8 cellular contexts compared by ENCODE assay signal in the genomic region with DNA sequence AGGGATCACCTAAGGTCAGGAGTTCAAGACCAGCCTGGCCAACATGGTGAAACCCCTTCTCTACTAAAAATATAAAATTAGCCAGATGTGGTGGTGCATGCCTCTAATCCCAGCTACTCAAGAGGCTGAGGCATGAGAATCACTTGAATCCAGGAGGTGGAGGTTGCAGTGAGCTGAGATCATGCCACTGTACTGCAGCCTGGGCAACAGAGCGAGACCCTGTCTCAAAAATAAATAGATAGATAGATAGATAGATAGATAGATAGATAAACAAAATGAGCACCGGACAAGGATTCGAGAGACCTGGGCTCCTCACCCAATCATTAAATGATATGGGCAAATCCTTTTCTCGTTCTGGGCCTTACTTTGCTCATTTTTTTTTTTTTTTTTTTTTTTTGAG. TPM values are rescaled to one million over a fixed set of nuclear protein-coding genes. Genes with fewer than 3 reads are reported as not detected.
DNase-seq lines count a peak whose midpoint lies in the region; ATAC-seq, FAIRE-seq and TF ChIP-seq lines count a peak whose summit lies in the region.
"Not testable (repeated sequence)": the region's sequence is repeated elsewhere in the genome, so short reads cannot be mapped to it uniquely, and the experiment has no call there.

No MANE protein-coding gene starts in this region.

- H2BK15ac ChIP-seq in mesenchymal stem cell (ENCODE audit: low read depth, poor library complexity, severe bottlenecking): peak overlapping the region; percentile 33

- H2BK5ac ChIP-seq in mesenchymal stem cell (ENCODE audit: low read depth, low read length, poor library complexity, severe bottlenecking): not testable (repeated sequence)

- peak overlapping the region; percentile 85 to 100 for H2BK12ac ChIP-seq in mesenchymal stem cell (ENCODE audit: low read length in 2 of 2)

- not testable (repeated sequence) for TF ChIP-seq POLR2A in testis (IDR thresholded peaks at IDR 0.05)

- not testable (repeated sequence) for H3F3A ChIP-seq in neural progenitor cell (ENCODE audit: low read depth)

- H4K91ac ChIP-seq in mesenchymal stem cell (ENCODE audit: low read length): not testable (repeated sequence)

- 100% methylated on average over 1 of the region's 4 CpGs for WGBS in mesenchymal stem cell
- WGBS in testis, 2 donors: 89 to 91% methylated on average over 4 of the region's 4 CpGs
- 79 to 85% methylated on average over 4 of the region's 4 CpGs for WGBS in aorta, 2 donors

- H3K27me3 ChIP-seq in astrocyte (ENCODE audit: insufficient read depth, low read length); fibroblast of lung (ENCODE audit: control insufficient read depth, insufficient read depth, low read length); mesenchymal stem cell (ENCODE audit: control insufficient read depth in 1 of 2, insufficient read depth in 1 of 2, low read length in 2 of 2); neural progenitor cell; skeletal muscle tissue (ENCODE audit: control insufficient read depth in 3 of 3, insufficient read depth in 3 of 3, low read length in 3 of 3); testis; aorta (ENCODE audit: control insufficient read depth in 1 of 2, insufficient read depth in 2 of 2, low read length in 1 of 2): not testable (repeated sequence)

- FAIRE-seq in astrocyte (lab: Jason Lieb, UNC): not testable (repeated sequence)

- H3K27ac ChIP-seq in astrocyte (ENCODE audit: low read depth, low read length) (peak overlapping the region; percentile 99), fibroblast of lung (ENCODE audit: insufficient read depth, low read length) (peak overlapping the region; percentile 92), mesenchymal stem cell (ENCODE audit: low read length, poor library complexity, severe bottlenecking) (peak overlapping the region; percentile 98), skeletal muscle tissue (ENCODE audit: low read depth, low read length) (peak overlapping the region; percentile 83), testis (peak overlapping the region; percentile 83 to 85), aorta (ENCODE audit: low read depth in 1 of 2, low read length in 2 of 2) (peak overlapping the region; percentile 3 to 96)
- H3K27ac ChIP-seq in neural progenitor cell: not testable (repeated sequence)

- H2BK120ac ChIP-seq in mesenchymal stem cell (ENCODE audit: low read depth, low read length): peak overlapping the region; percentile 89

- H3K18ac ChIP-seq in mesenchymal stem cell (ENCODE audit: low read depth in 1 of 2, low read length in 2 of 2): peak overlapping the region in 1 of 2 experiments; percentile 98

- H3K4me1 ChIP-seq in astrocyte (ENCODE audit: insufficient read depth, low read length) (peaks cover 52% of the 10 kb centered on the region), fibroblast of lung (ENCODE audit: control insufficient read depth, extremely low read depth, insufficient read depth, low read length) (peaks cover 34% of the 10 kb centered on the region), mesenchymal stem cell (ENCODE audit: control insufficient read depth, insufficient read depth, low read depth, low read length) (peaks cover 21% of the 10 kb centered on the region), neural progenitor cell (peaks cover 14% of the 10 kb centered on the region), skeletal muscle tissue (ENCODE audit: control insufficient read depth in 3 of 3, insufficient read depth in 3 of 3, low read length in 3 of 3) (peaks cover 40 to 57% (median 45%) of the 10 kb centered on the region in 3 donors), testis (peaks cover 73% of the 10 kb centered on the region)
- H3K4me1 ChIP-seq in aorta (ENCODE audit: control insufficient read depth in 1 of 2, insufficient read depth in 2 of 2, low read length in 2 of 2): not testable (repeated sequence)

- not testable (repeated sequence) for H3K79me2 ChIP-seq in astrocyte (ENCODE audit: insufficient read depth, low read length); fibroblast of lung (ENCODE audit: control insufficient read depth, insufficient read depth, low read length); neural progenitor cell (ENCODE audit: low read depth)

- H3K4me2 ChIP-seq in astrocyte (ENCODE audit: low read length); fibroblast of lung (ENCODE audit: extremely low read depth, insufficient read depth, low read length); mesenchymal stem cell (ENCODE audit: low read length, poor library complexity, severe bottlenecking); neural progenitor cell: not testable (repeated sequence)

- H3K9me3 ChIP-seq in astrocyte (ENCODE audit: insufficient read depth, low read depth, low read length); fibroblast of lung (ENCODE audit: control insufficient read depth, insufficient read depth, low read depth, low read length); mesenchymal stem cell (ENCODE audit: control insufficient read depth, low read length); neural progenitor cell (ENCODE audit: low read depth); skeletal muscle tissue (ENCODE audit: control insufficient read depth in 3 of 3, low read length in 3 of 3); testis; aorta (ENCODE audit: control insufficient read depth, low read length): not testable (repeated sequence)

- peak overlapping the region; percentile 99 for H2AK5ac ChIP-seq in mesenchymal stem cell (ENCODE audit: low read length, severe bottlenecking)

- not testable (repeated sequence) for H3K14ac ChIP-seq in mesenchymal stem cell (ENCODE audit: low read length in 2 of 2)

- peaks cover 83% of the 10 kb centered on the region for H3K4me1 Mint-ChIP-seq in HFFc6 (ENCODE audit: low read depth)
- H3K4me1 Mint-ChIP-seq in astrocyte (ENCODE audit: low read depth, unreplicated experiment): peaks cover 57% of the 10 kb centered on the region
- peaks cover 47% of the 10 kb centered on the region for H3K4me1 Mint-ChIP-seq in neural progenitor cell

- not testable (repeated sequence) for ATAC-seq in aorta (ENCODE audit: low FRiP score)

- H2AFZ ChIP-seq in astrocyte (ENCODE audit: low read depth, low read length); fibroblast of lung (ENCODE audit: low read length); mesenchymal stem cell (ENCODE audit: low read depth, low read length); neural progenitor cell (replicated peaks): not testable (repeated sequence)

- H3K79me1 ChIP-seq in mesenchymal stem cell (replicated peaks; ENCODE audit: low read length, poor library complexity, severe bottlenecking): not testable (repeated sequence)

- not testable (repeated sequence) for H3K4ac ChIP-seq in mesenchymal stem cell (ENCODE audit: low read depth in 1 of 2, low read length in 2 of 2)

- DNase-seq in HFFc6; astrocyte (ENCODE audit: low read depth); fibroblast of lung (ENCODE audit: low read depth in 2 of 2); mesenchymal stem cell; neural progenitor cell (ENCODE audit: low spot score); testis; aorta: not testable (repeated sequence)

- H3K27ac Mint-ChIP-seq in HFFc6 (peak overlapping the region; percentile 100), astrocyte (ENCODE audit: unreplicated experiment) (peak overlapping the region; percentile 100), neural progenitor cell (peak overlapping the region; percentile 29)

- not testable (repeated sequence) for H3K9ac ChIP-seq in astrocyte (ENCODE audit: low read length); fibroblast of lung (ENCODE audit: insufficient read depth, low read length); neural progenitor cell; skeletal muscle tissue (ENCODE audit: low read depth in 1 of 3, low read length in 3 of 3)
- H3K9ac ChIP-seq in mesenchymal stem cell (ENCODE audit: low read length): peak overlapping the region; percentile 95

- H3K27me3 Mint-ChIP-seq in HFFc6 (ENCODE audit: insufficient read depth); astrocyte (ENCODE audit: low read depth, unreplicated experiment); neural progenitor cell (ENCODE audit: insufficient read depth, low read depth): not testable (repeated sequence)

- H3K23ac ChIP-seq in mesenchymal stem cell (ENCODE audit: low read length in 2 of 2): not testable (repeated sequence)

- H3K4me3 ChIP-seq in astrocyte (ENCODE audit: insufficient read depth, low read depth, low read length); fibroblast of lung (replicated peaks in 1 of 4; ENCODE audit: control extremely low read depth in 1 of 4, insufficient read depth in 1 of 4, low read depth in 3 of 4, low read length in 4 of 4); mesenchymal stem cell (ENCODE audit: insufficient read depth in 1 of 2, low read depth in 1 of 2, low read length in 2 of 2); neural progenitor cell; skeletal muscle tissue (ENCODE audit: low read length in 3 of 3); testis; aorta (ENCODE audit: low read length in 2 of 2): not testable (repeated sequence)

- TF ChIP-seq CTCF in HFFc6 (IDR thresholded peaks at IDR 0.05); astrocyte (IDR thresholded peaks at IDR 0.05; ENCODE audit: insufficient read depth, low read depth, low read length); fibroblast of lung (conservative IDR thresholded peaks at IDR 0.05 in 1 of 2, IDR thresholded peaks at IDR 0.05 in 1 of 2; ENCODE audit: low read depth in 1 of 2, low read length in 2 of 2); neural progenitor cell (IDR thresholded peaks at IDR 0.05); testis (IDR thresholded peaks at IDR 0.05): not testable (repeated sequence)

- H3K36me3 ChIP-seq in astrocyte (ENCODE audit: insufficient read depth, low read length); fibroblast of lung (ENCODE audit: control insufficient read depth, insufficient read depth, low read length); mesenchymal stem cell (ENCODE audit: control insufficient read depth in 1 of 2, insufficient read depth in 2 of 2, low read depth in 1 of 2, low read length in 2 of 2); neural progenitor cell; skeletal muscle tissue (ENCODE audit: control insufficient read depth in 3 of 3, insufficient read depth in 3 of 3, low read length in 3 of 3); testis (ENCODE audit: low read depth, missing control alignments); aorta (ENCODE audit: control insufficient read depth in 1 of 2, insufficient read depth in 2 of 2, low read length in 1 of 2): not testable (repeated sequence)

- intact Hi-C loops in testis (cut with DNase I; ENCODE audit: low total_unique reads): not testable (repeated sequence)
- intact Hi-C loops in aorta (cut with DNase I): loop anchor here in 1 of 2 donors (5.0 kb wide), 1 partner anchor 36 kb away; no protein-coding TSS in a partner anchor

- H4K20me1 ChIP-seq in astrocyte (ENCODE audit: insufficient read depth, low read length); fibroblast of lung (ENCODE audit: control insufficient read depth, extremely low read depth, insufficient read depth, low read length); neural progenitor cell (ENCODE audit: low read depth): not testable (repeated sequence)

- not testable (repeated sequence) for H3K4me3 Mint-ChIP-seq in HFFc6; astrocyte (ENCODE audit: unreplicated experiment); neural progenitor cell

- H4K8ac ChIP-seq in mesenchymal stem cell (ENCODE audit: low read length): not testable (repeated sequence)

- H3K36me3 Mint-ChIP-seq in HFFc6 (ENCODE audit: low read depth); astrocyte (ENCODE audit: low read depth, unreplicated experiment); neural progenitor cell: not testable (repeated sequence)

- H3K9me3 Mint-ChIP-seq in HFFc6; astrocyte (ENCODE audit: unreplicated experiment); neural progenitor cell: not testable (repeated sequence)

RNA-seq across cellular contexts. Expression of gene SPARC, which starts 11.4 kb away (rescaled TPM):
- total RNA-seq in HFFc6 (2021; fragmentation: NEBNext Ultra II Directional; extraction: Animal tissue kit (Norgen Biotek cat#: 25700)): 1,000 to 10,000 TPM; 3,729 to 5,836 (median 4,094) TPM
- total RNA-seq in astrocyte: 15,667 and 20,724 TPM in 2 replicates
- total RNA-seq in fibroblast of lung: 408 and 448 TPM in 2 replicates
- 3,177 and 6,513 TPM in 2 replicates for polyA plus RNA-seq in fibroblast of lung
- 2,724 and 6,217 TPM in 2 replicates for polyA plus RNA-seq in fibroblast of lung (2012)
- 2,926 and 5,651 TPM in 2 replicates for polyA minus RNA-seq in fibroblast of lung (ENCODE audit: low replicate concordance)
- 5,201 TPM for polyA plus RNA-seq in mesenchymal stem cell (2013, experiment 1 of 2)
- 4,942 TPM for polyA plus RNA-seq in mesenchymal stem cell (2013, experiment 2 of 2)
- 122 and 158 TPM in 2 replicates for total RNA-seq in neural progenitor cell (ENCODE audit: low replicate concordance)
- total RNA-seq in skeletal muscle tissue: 1,314 TPM
- 1,000 to 10,000 TPM; 1,884 to 2,585 TPM for total RNA-seq in testis
- 3,080 TPM for polyA plus RNA-seq in testis (ENCODE audit: insufficient read depth, low read depth, low replicate concordance)
- total RNA-seq in aorta: 1,000 to 10,000 TPM; 2,087 to 2,608 TPM
- 1,000 to 10,000 TPM; 1,151 to 1,861 TPM for polyA plus RNA-seq in aorta

Comparison
In these comparisons a context has a peak if more than half of its experiments do, and no peak if none do; other contexts are left out.
1. H3K27ac Mint-ChIP-seq: peak in every context shown above with its lines; median percentile 100 in HFFc6; 100 in astrocyte; 29 in neural progenitor cell.